8 cellular contexts compared by ENCODE assay signal in genomic region chr7:2760098-2760889, GRCh38.
DNase-seq lines count a peak whose midpoint lies in the region; ATAC-seq and TF ChIP-seq lines count a peak whose summit lies in the region.

No MANE protein-coding gene starts in this region.

- H3K27me3 Mint-ChIP-seq in GM23338 (ENCODE audit: insufficient read depth, low read depth, poor library complexity) (peaks cover 12% of the 10 kb centered on the region), chondrocyte (ENCODE audit: low read depth) (no peaks in the 10 kb centered on the region)

- no peak overlapping the region for H2AFZ ChIP-seq in GM23338

- peak overlapping the region; percentile 76; the same call in 1 of the 2 replicates for H3K27ac ChIP-seq in GM23338 (ENCODE audit: low read depth)
- peak overlapping the region; percentile 43 to 54 for H3K27ac ChIP-seq in liver (ENCODE audit: low read depth in 1 of 2, low read length in 2 of 2)
- H3K27ac ChIP-seq in thoracic aorta, result peak overlapping the region; percentile 60 to 72

- H3K27ac Mint-ChIP-seq in GM23338, result no peak overlapping the region
- peak overlapping the region; percentile 93 for H3K27ac Mint-ChIP-seq in chondrocyte (ENCODE audit: unreplicated experiment)

- H3K27me3 ChIP-seq in GM23338 (ENCODE audit: insufficient read depth) (no peaks in the 10 kb centered on the region), liver (ENCODE audit: control insufficient read depth in 4 of 4, insufficient read depth in 4 of 4, low read length in 3 of 4) (no peaks in the 10 kb centered on the region), thoracic aorta (replicated peaks; ENCODE audit: insufficient read depth) (no peaks in the 10 kb centered on the region)

- TF ChIP-seq CTCF in AG10803 (conservative IDR thresholded peaks at IDR 0.05; ENCODE audit: low read length) (peak; percentile 62), GM23338 (conservative IDR thresholded peaks at IDR 0.05; ENCODE audit: low read depth in 2 of 2) (peak; percentile 60 to 62), chondrocyte (IDR thresholded peaks at IDR 0.05) (peak; percentile 75), liver (IDR thresholded peaks at IDR 0.05; ENCODE audit: low read depth, low read length, missing input control) (peak; percentile 34), thoracic aorta (IDR thresholded peaks at IDR 0.05) (peak; percentile 55)

- DNase-seq in AG10803 (ENCODE audit: low read depth) (peak; percentile 58), GM23338 (ENCODE audit: low spot score) (peak; percentile 86), NCI-H82 (lab: John Stamatoyannopoulos, UW) (peak; percentile 91), chondrocyte (ENCODE audit: low spot score) (no peak), thoracic aorta (ENCODE audit: low spot score) (no peak)
- DNase-seq in effector CD8-positive, alpha-beta T cell (lab: John Stamatoyannopoulos, UW), result no peak

- H3K79me2 ChIP-seq in GM23338 (replicated peaks; ENCODE audit: insufficient read depth), result peaks cover 72% of the 10 kb centered on the region

- H3K36me3 ChIP-seq in GM23338 (ENCODE audit: insufficient read depth) (no peaks in the 10 kb centered on the region; the same call in 1 of the 2 replicates), liver (ENCODE audit: control insufficient read depth in 4 of 4, insufficient read depth in 3 of 4, low read depth in 1 of 4, low read length in 3 of 4) (peaks cover 0 to 4% (median 0%) of the 10 kb centered on the region in 4 donors), thoracic aorta (no peaks in the 10 kb centered on the region)

- H3K4me3 Mint-ChIP-seq in GM23338 (no peak overlapping the region), chondrocyte (ENCODE audit: unreplicated experiment) (no peak overlapping the region)

- no peaks in the 10 kb centered on the region for H3K9me3 ChIP-seq in liver (ENCODE audit: control insufficient read depth in 4 of 4, low read length in 3 of 4)
- H3K9me3 ChIP-seq in thoracic aorta, result no peaks in the 10 kb centered on the region

- peak; percentile 50 to 72 for TF ChIP-seq RAD21 in liver (IDR thresholded peaks at IDR 0.05)

- peaks cover 14% of the 10 kb centered on the region for H3K4me1 ChIP-seq in GM23338 (ENCODE audit: insufficient read depth)
- no peaks in the 10 kb centered on the region for H3K4me1 ChIP-seq in liver (ENCODE audit: control insufficient read depth in 4 of 4, insufficient read depth in 4 of 4, low read length in 3 of 4)
- H3K4me1 ChIP-seq in thoracic aorta (ENCODE audit: control insufficient read depth in 1 of 2, low read depth in 2 of 2), result peaks cover 29 to 61% of the 10 kb centered on the region in 2 donors

- no peaks in the 10 kb centered on the region for H3F3A ChIP-seq in GM23338 (replicated peaks; ENCODE audit: low read depth)

- H3K9me3 Mint-ChIP-seq in GM23338 (no peaks in the 10 kb centered on the region), chondrocyte (ENCODE audit: low read depth) (peaks cover under 1% of the 10 kb centered on the region)

- H3K4me3 ChIP-seq in AG10803 (ENCODE audit: low read length) (no peak overlapping the region), GM23338 (no peak overlapping the region), liver (ENCODE audit: low read depth in 1 of 3, low read length in 3 of 3) (no peak overlapping the region), thoracic aorta (peak overlapping the region; percentile 58)

- peaks cover 17% of the 10 kb centered on the region; the same call in 1 of the 2 replicates for H4K20me1 ChIP-seq in GM23338 (replicated peaks; ENCODE audit: insufficient read depth)

- 67% methylated on average over 22 of the region's 22 CpGs for WGBS in liver

- H3K36me3 Mint-ChIP-seq in GM23338 (ENCODE audit: low read depth) (peaks cover 31% of the 10 kb centered on the region), chondrocyte (ENCODE audit: low read depth) (peaks cover 7% of the 10 kb centered on the region)

- H3K9me2 ChIP-seq in GM23338 (ENCODE audit: insufficient read depth), result no peaks in the 10 kb centered on the region

- no peak overlapping the region for H3K4me2 ChIP-seq in GM23338

- H3K4me1 Mint-ChIP-seq in GM23338, result peaks cover 44% of the 10 kb centered on the region
- H3K4me1 Mint-ChIP-seq in chondrocyte (ENCODE audit: low read depth), result peaks cover 86% of the 10 kb centered on the region

- no peak overlapping the region for H3K9ac ChIP-seq in liver (ENCODE audit: low read depth in 1 of 2, low read length in 2 of 2)

- ATAC-seq in GM23338 (peak; percentile 87), thoracic aorta (ENCODE audit: insufficient number of reproducible peaks, low FRiP score, low read depth) (peak; percentile 27), GM19324 (IDR thresholded peaks at IDR 0.05; ENCODE audit: low FRiP score, unreplicated experiment) (no peak)

TF ChIP-seq in liver, 16 proteins besides CTCF, POLR2A, EP300 and RAD21:
- TF ChIP-seq SP1 (IDR thresholded peaks at IDR 0.05), result no peak
- peak; percentile 16 for TF ChIP-seq NR2F2 (IDR thresholded peaks at IDR 0.05)
- no peak for TF ChIP-seq RXRA (IDR thresholded peaks at IDR 0.05)

Comparison
In these comparisons a context has a peak if more than half of its experiments do, and no peak if none do; other contexts are left out.
1. DNase-seq: peak in AG10803 (single experiment), GM23338 (single experiment) and NCI-H82 (single experiment); none in chondrocyte (single experiment), thoracic aorta (single experiment) and effector CD8-positive, alpha-beta T cell (single experiment).
2. Peak in every context shown above with its lines, with median percentiles within 50 percentile points of each other: CTCF ChIP-seq and H3K27ac ChIP-seq.